ENCODE assay signal across 8 cellular contexts in genomic region chr5:89729623-89730390, GRCh38.
A peak's percentile ranks its signal among the peaks of the same experiment; 100 is the strongest.
DNase-seq lines count a peak whose midpoint lies in the region; ATAC-seq and TF ChIP-seq lines count a peak whose summit lies in the region.

No MANE protein-coding gene starts in this region.

- H3K9me3 Mint-ChIP-seq in HFFc6 (no peaks in the 10 kb centered on the region; the same call in 1 of the 2 replicates), naive B cell (no peaks in the 10 kb centered on the region)

- no peak overlapping the region for H3K4me2 ChIP-seq in trophoblast cell (ENCODE audit: low read length)

- intact Hi-C loops in cardiac septum (cut with DNase I) = no loop called here

- H3K27me3 ChIP-seq in trophoblast cell (ENCODE audit: insufficient read depth, low read length) = no peaks in the 10 kb centered on the region

- TF ChIP-seq CTCF in GM12865 (IDR thresholded peaks at IDR 0.05; ENCODE audit: insufficient read depth, low read depth, low read length, missing control alignments) (no peak), HFFc6 (IDR thresholded peaks at IDR 0.05) (peak; percentile 42; the same call in 1 of the 2 replicates)

- H3K4me1 Mint-ChIP-seq in HFFc6 (ENCODE audit: low read depth) (no peaks in the 10 kb centered on the region), naive B cell (peaks cover 23 to 31% (median 30%) of the 10 kb centered on the region in 3 donors)

- no peak overlapping the region for H3K27ac ChIP-seq in trophoblast cell (ENCODE audit: low read depth, low read length)

- H4K12ac ChIP-seq in trophoblast cell (ENCODE audit: low read depth, low read length) = no peak overlapping the region

- H3K9me3 ChIP-seq in trophoblast cell (ENCODE audit: insufficient read depth, low read depth, low read length) = no peaks in the 10 kb centered on the region

- no peak overlapping the region for H4K8ac ChIP-seq in trophoblast cell (ENCODE audit: low read depth, low read length)

- H3K4ac ChIP-seq in trophoblast cell (ENCODE audit: low read depth, low read length) = no peak overlapping the region

- peak; percentile 51 to 67 for ATAC-seq in naive B cell (ENCODE audit: low read depth in 2 of 2)
- ATAC-seq in HG03139 (IDR thresholded peaks at IDR 0.05; ENCODE audit: unreplicated experiment) = no peak

- no peak overlapping the region for H3K27ac Mint-ChIP-seq in HFFc6
- H3K27ac Mint-ChIP-seq in naive B cell = peak overlapping the region in 5 of 6 donors; percentile 11 to 85 (median 56)

- no peak overlapping the region for H2BK5ac ChIP-seq in trophoblast cell (ENCODE audit: low read depth, low read length, poor library complexity)

- H3K4me3 ChIP-seq in GM12865 (ENCODE audit: low read depth, low read length) (no peak overlapping the region), trophoblast cell (ENCODE audit: low read depth, low read length) (no peak overlapping the region)

- H3K23ac ChIP-seq in trophoblast cell (ENCODE audit: low read length) = no peak overlapping the region

- peaks cover 1% of the 10 kb centered on the region for H3K27me3 Mint-ChIP-seq in HFFc6 (ENCODE audit: insufficient read depth)
- H3K27me3 Mint-ChIP-seq in naive B cell = no peaks in the 10 kb centered on the region

- no peak overlapping the region for H3K9ac ChIP-seq in trophoblast cell (ENCODE audit: low read length)

- H2BK12ac ChIP-seq in trophoblast cell (ENCODE audit: low read length) = no peak overlapping the region

- no peak overlapping the region for H3K18ac ChIP-seq in trophoblast cell (ENCODE audit: low read length)

- no peaks in the 10 kb centered on the region for H3K36me3 Mint-ChIP-seq in HFFc6 (ENCODE audit: low read depth)
- H3K36me3 Mint-ChIP-seq in naive B cell = no peaks in the 10 kb centered on the region

- H3K4me1 ChIP-seq in trophoblast cell (ENCODE audit: control insufficient read depth in 1 of 2, insufficient read depth in 2 of 2, low read length in 2 of 2) = no peaks in the 10 kb centered on the region

- no CpG with 5 or more reads among the region's 2 CpGs for WGBS in trophoblast cell (ENCODE audit: extremely low coverage, insufficient coverage, insufficient read length)

- no peak overlapping the region for H4K91ac ChIP-seq in trophoblast cell (ENCODE audit: low read depth, low read length)

- no peaks in the 10 kb centered on the region for H3K79me2 ChIP-seq in trophoblast cell (ENCODE audit: control insufficient read depth, insufficient read depth, low read length, poor library complexity)

- no peaks in the 10 kb centered on the region for H3K36me3 ChIP-seq in trophoblast cell (ENCODE audit: control insufficient read depth in 1 of 2, insufficient read depth in 2 of 2, low read length in 2 of 2)

- H2BK120ac ChIP-seq in trophoblast cell (ENCODE audit: insufficient read depth, low read length, poor library complexity) = no peak overlapping the region

- no peak overlapping the region for H3K14ac ChIP-seq in trophoblast cell (ENCODE audit: low read length)

- DNase-seq in GM12865 (ENCODE audit: low read depth) = peak; percentile 31
- DNase-seq in HFFc6 = no peak
- DNase-seq in UCSD-AML1 (lab: John Stamatoyannopoulos, UW; ENCODE audit: unreplicated experiment) = peak; percentile 4
- DNase-seq in naive B cell = no peak
- DNase-seq in activated gamma-delta T cell (lab: John Stamatoyannopoulos, UW) = no peak
- DNase-seq in trophoblast cell = no peak
- no peak for DNase-seq in cardiac septum (ENCODE audit: low spot score)

- H3K79me1 ChIP-seq in trophoblast cell (ENCODE audit: low read length) = no peaks in the 10 kb centered on the region

- H3K4me3 Mint-ChIP-seq in HFFc6 (no peak overlapping the region), naive B cell (peak overlapping the region in 6 of 8 donors; percentile 34 to 76 (median 49))

- no peak overlapping the region for H2AFZ ChIP-seq in trophoblast cell (ENCODE audit: insufficient read depth, low read length, poor library complexity)

- H2AK5ac ChIP-seq in trophoblast cell (ENCODE audit: low read length) = no peak overlapping the region

Comparison
In these comparisons a context has a peak if more than half of its experiments do, and no peak if none do; other contexts are left out.
1. DNase-seq: peak in GM12865 (single experiment) and UCSD-AML1 (single experiment); none in HFFc6 (single experiment), naive B cell (single experiment), activated gamma-delta T cell (single experiment), trophoblast cell (0 of 2) and cardiac septum (single experiment).